Comparison of ENCODE assay signal across 8 cellular contexts in the genomic region with DNA sequence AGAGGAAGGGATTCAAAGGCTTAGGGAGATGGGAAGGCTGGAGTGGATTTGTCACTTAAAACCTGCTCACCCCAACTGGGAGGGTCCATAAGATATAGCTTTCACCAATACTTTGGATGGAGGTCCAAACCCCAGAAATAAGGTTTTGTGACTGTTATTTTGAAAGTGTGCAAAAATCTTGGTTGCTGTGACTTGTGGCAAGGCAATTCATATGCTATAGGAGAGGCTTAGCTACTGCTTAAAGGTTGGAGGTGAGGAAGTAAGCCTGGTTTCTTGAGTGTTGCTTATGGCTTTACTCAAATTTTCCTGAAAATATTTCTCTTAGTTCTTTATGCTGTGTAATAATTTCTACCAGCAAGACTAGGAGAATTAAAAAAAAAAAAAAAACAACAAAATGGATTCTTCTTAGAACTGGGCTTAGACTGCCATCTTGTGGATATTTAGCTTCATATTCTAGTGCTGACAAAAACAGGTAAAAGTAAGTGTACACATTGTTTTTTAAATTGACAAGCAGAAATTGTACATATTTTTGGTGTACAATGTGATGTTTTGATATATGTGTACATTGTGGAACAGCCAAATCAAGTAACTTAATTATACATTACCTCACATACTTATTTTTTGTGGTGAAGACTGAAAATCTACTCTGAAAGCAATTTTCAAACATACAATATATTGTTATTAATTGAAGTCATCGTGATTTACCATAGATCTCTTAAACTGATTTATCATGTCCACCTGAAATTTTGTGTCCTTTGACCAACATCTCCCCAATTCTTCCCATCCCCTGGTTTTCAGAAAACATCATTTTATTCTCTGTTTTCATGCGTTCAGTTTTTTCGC. TPM values are rescaled to one million over a fixed set of nuclear protein-coding genes. Genes with fewer than 3 reads are reported as not detected.
DNase-seq lines count a peak whose midpoint lies in the region; ATAC-seq and TF ChIP-seq lines count a peak whose summit lies in the region.

No MANE protein-coding gene starts in this region.

- DNase-seq in DMS 273 (lab: John Stamatoyannopoulos, UW; ENCODE audit: unreplicated experiment) (peak; percentile 60), NCI-H82 treated with DMSO at 0.1 percent for 48 hours (lab: John Stamatoyannopoulos, UW; ENCODE audit: unreplicated experiment) (peak; percentile 51), lower lobe of right lung (no peak)
- DNase-seq in central memory CD4-positive, alpha-beta T cell = peak; percentile 62
- DNase-seq in activated CD8-positive, alpha-beta memory T cell treated with anti-CD3 and anti-CD28 coated beads for 24 hours = no peak

- H3K36me3 ChIP-seq in lower lobe of right lung = no peaks in the 10 kb centered on the region

- TF ChIP-seq CTCF in lower lobe of right lung (IDR thresholded peaks at IDR 0.05) = peak; percentile 61

- peak overlapping the region; percentile 15 for H3K27ac ChIP-seq in lower lobe of right lung

- H3K4me1 ChIP-seq in lower lobe of right lung = peaks cover 16% of the 10 kb centered on the region

- no peak overlapping the region for H3K4me3 ChIP-seq in lower lobe of right lung

- H3K27me3 ChIP-seq in lower lobe of right lung (ENCODE audit: low read depth) = no peaks in the 10 kb centered on the region

- ATAC-seq in HG03432 (IDR thresholded peaks at IDR 0.05; ENCODE audit: unreplicated experiment) (peak; percentile 50), lower lobe of right lung (peak; percentile 74 to 81), GM21390 (IDR thresholded peaks at IDR 0.05; ENCODE audit: unreplicated experiment) (no peak), GM21529 (IDR thresholded peaks at IDR 0.05; ENCODE audit: unreplicated experiment) (no peak)

- intact Hi-C loops in lower lobe of right lung (cut with DNase I) = loop anchor here (5.0 kb wide), 1 partner anchor 149 kb away; no protein-coding TSS in a partner anchor

- no peaks in the 10 kb centered on the region for H3K9me3 ChIP-seq in lower lobe of right lung

RNA-seq across cellular contexts. Expression of gene PDE6H, which starts 23.0 kb away (rescaled TPM):
- 0.53 TPM for total RNA-seq in lower lobe of right lung

RNA-seq across cellular contexts. Expression of gene ARHGDIB, which starts 34.4 kb away (rescaled TPM):
- total RNA-seq in lower lobe of right lung = 313 TPM

RNA-seq across cellular contexts. Expression of gene ERP27, which starts 57.5 kb away (rescaled TPM):
- total RNA-seq in lower lobe of right lung = 16.2 TPM

Comparison
In these comparisons a context has a peak if more than half of its experiments do, and no peak if none do; other contexts are left out.
1. DNase-seq: peak in DMS 273 (single experiment), NCI-H82 treated with DMSO at 0.1 percent for 48 hours (single experiment) and central memory CD4-positive, alpha-beta T cell (single experiment); none in lower lobe of right lung (single experiment) and activated CD8-positive, alpha-beta memory T cell treated with anti-CD3 and anti-CD28 coated beads for 24 hours (single experiment).
2. ATAC-seq: peak in HG03432 (single experiment) and lower lobe of right lung (2 of 2); none in GM21390 (single experiment) and GM21529 (single experiment).